In genomic region chr4:176906693-176907092, GRCh38 we compare ENCODE assay signal across 25 cellular contexts.
"Had no signal": no experiment of that assay in that cellular context is flagged by ENCODE, and none has a peak within 500 bp of the region (broad histone marks: within the 10 kb centered on the region; RNA-seq: fewer than 3 reads in every experiment).

No MANE protein-coding gene starts in this region.

- H3K36me3 Mint-ChIP-seq: activated naive CD8-positive, alpha-beta T cell treated with anti-CD3 and anti-CD28 coated beads, Interleukin-2, amount 10 ng/mL, durations not matched to agents 7 days and 5 days had no signal

- H3K4me3 ChIP-seq: cardiac muscle cell, esophagus squamous epithelium, skin epidermis, suprapubic skin, transverse colon, uterus had no signal

- H3K27ac ChIP-seq: cardiac muscle cell, esophagus squamous epithelium, skin epidermis, suprapubic skin, transverse colon, uterus had no signal

- H3K9me3 ChIP-seq: esophagus squamous epithelium, suprapubic skin, transverse colon, uterus had no signal

- DNase-seq: activated CD4-positive, alpha-beta T cell treated with anti-CD3 and anti-CD28 coated beads for 48 hours; activated CD4-positive, CD25-positive, alpha-beta regulatory T cell; activated CD8-positive, alpha-beta T cell treated with anti-CD3 and anti-CD28 coated beads for 36 hours; activated naive CD4-positive, alpha-beta T cell treated with Interleukin-2 at 50 U/mL for 16 hours; activated naive CD8-positive, alpha-beta T cell treated with anti-CD3 and anti-CD28 coated beads, Interleukin-2, amount 10 ng/mL, durations not matched to agents 7 days and 5 days; activated T-cell treated with anti-CD3 and anti-CD28 coated beads, Interleukin-2, amount 50 U/mL, for 1 hour; amygdala; effector CD8-positive, alpha-beta T cell; esophagus squamous epithelium; foreskin fibroblast; hippocampal formation; islet precursor cell; occipital lobe; stimulated activated CD4-positive, alpha-beta T cell treated with anti-CD3 and anti-CD28 coated beads, Interleukin-15, amount 100 ng/mL, for 24 hours; stimulated activated CD4-positive, alpha-beta T cell treated with anti-CD3 and anti-CD28 coated beads, Interleukin-2, amount 100 ng/mL, for 48 hours; stimulated activated naive CD8-positive, alpha-beta T cell treated with anti-CD3 and anti-CD28 coated beads, Interleukin-15, amount 100 ng/mL, for 72 hours; T-helper 9 cell; transverse colon; uterus had no signal

- H3K27me3 ChIP-seq: cardiac muscle cell, esophagus squamous epithelium, suprapubic skin, transverse colon, uterus had no signal

- H3K27ac Mint-ChIP-seq: activated CD8-positive, alpha-beta T cell treated with anti-CD3 and anti-CD28 coated beads for 36 hours; activated naive CD8-positive, alpha-beta T cell treated with anti-CD3 and anti-CD28 coated beads, Interleukin-2, amount 10 ng/mL, durations not matched to agents 7 days and 5 days; activated T-helper 17 cell treated with anti-CD3 and anti-CD28 coated beads, Interleukin-2, amount 50 U/mL, for 72 hours; dendritic cell treated with granulocyte-macrophage colony-stimulating factor and Interleukin-4, amounts not matched to agents 40 ng/mL and 50 ng/mL, for 4 days; progenitor cell of endocrine pancreas; stimulated activated naive CD8-positive, alpha-beta T cell treated with anti-CD3 and anti-CD28 coated beads, Interleukin-15, amount 100 ng/mL, for 72 hours had no signal

- H3K9me3 Mint-ChIP-seq: activated naive CD8-positive, alpha-beta T cell treated with anti-CD3 and anti-CD28 coated beads, Interleukin-2, amount 10 ng/mL, durations not matched to agents 7 days and 5 days had no signal

- H3K27me3 Mint-ChIP-seq: activated CD8-positive, alpha-beta T cell treated with anti-CD3 and anti-CD28 coated beads for 36 hours; activated T-helper 17 cell treated with anti-CD3 and anti-CD28 coated beads, Interleukin-2, amount 50 U/mL, for 72 hours; dendritic cell treated with granulocyte-macrophage colony-stimulating factor and Interleukin-4, amounts not matched to agents 40 ng/mL and 50 ng/mL, for 4 days; progenitor cell of endocrine pancreas; stimulated activated naive CD8-positive, alpha-beta T cell treated with anti-CD3 and anti-CD28 coated beads, Interleukin-15, amount 100 ng/mL, for 72 hours had no signal

- H3K4me1 ChIP-seq: esophagus squamous epithelium, suprapubic skin, transverse colon, uterus had no signal

- H3K36me3 ChIP-seq: cardiac muscle cell, esophagus squamous epithelium, suprapubic skin, transverse colon, uterus had no signal

- H3K4me1 Mint-ChIP-seq: activated T-helper 17 cell treated with anti-CD3 and anti-CD28 coated beads, Interleukin-2, amount 50 U/mL, for 72 hours had no signal

- H3K4me3 Mint-ChIP-seq: activated CD8-positive, alpha-beta T cell treated with anti-CD3 and anti-CD28 coated beads for 36 hours; activated naive CD8-positive, alpha-beta T cell treated with anti-CD3 and anti-CD28 coated beads, Interleukin-2, amount 10 ng/mL, durations not matched to agents 7 days and 5 days; activated T-helper 17 cell treated with anti-CD3 and anti-CD28 coated beads, Interleukin-2, amount 50 U/mL, for 72 hours; dendritic cell treated with granulocyte-macrophage colony-stimulating factor and Interleukin-4, amounts not matched to agents 40 ng/mL and 50 ng/mL, for 4 days; stimulated activated naive CD8-positive, alpha-beta T cell treated with anti-CD3 and anti-CD28 coated beads, Interleukin-15, amount 100 ng/mL, for 72 hours had no signal
